Comparison of ENCODE assay signal across 14 cellular contexts in the genomic region with DNA sequence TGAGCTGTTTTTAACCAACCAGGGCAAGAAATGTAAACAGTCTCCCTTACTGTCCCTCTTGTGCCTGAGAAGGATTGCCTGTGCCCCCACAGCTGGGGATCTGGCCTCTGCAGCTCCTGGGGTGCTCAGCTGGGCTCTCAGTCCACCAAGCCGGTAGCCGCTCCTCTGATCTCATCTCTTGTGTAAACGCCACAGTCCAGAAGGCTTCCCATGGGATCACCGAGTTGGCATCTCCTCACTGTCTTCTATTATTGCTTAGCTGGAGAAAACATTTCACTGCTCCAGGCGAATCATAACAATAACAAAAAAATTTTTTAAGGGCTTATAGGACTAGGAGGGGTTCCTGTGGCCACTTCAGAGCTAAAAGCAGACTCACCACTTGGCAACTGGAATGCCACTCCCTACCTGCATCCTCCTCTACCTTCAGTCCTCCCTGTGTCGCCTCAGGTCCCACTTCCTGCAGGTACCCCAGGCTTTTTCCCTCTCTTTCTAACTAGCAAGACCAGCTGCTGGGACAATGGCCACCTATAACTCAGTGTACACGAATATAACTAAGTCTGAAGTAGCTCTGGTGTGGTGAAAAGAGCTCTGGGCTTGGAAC.
DNase-seq lines count a peak whose midpoint lies in the region; ATAC-seq and TF ChIP-seq lines count a peak whose summit lies in the region.
"Had no signal": no experiment of that assay in that cellular context is flagged by ENCODE, and none has a peak within 500 bp of the region (broad histone marks: within the 10 kb centered on the region; RNA-seq: fewer than 3 reads in every experiment).

No MANE protein-coding gene starts in this region.

- 53% methylated on average over 7 of the region's 7 CpGs for WGBS in prostate gland

- ATAC-seq in GM19035 (IDR thresholded peaks at IDR 0.05; ENCODE audit: unreplicated experiment) (no peak), left lobe of liver (no peak)

- no peaks in the 10 kb centered on the region for H3K9me3 ChIP-seq in prostate gland
- H3K9me3 ChIP-seq: HAP-1 had no signal

- TF ChIP-seq POLR2A in prostate gland (IDR thresholded peaks at IDR 0.05) = no peak

- H3K27me3 ChIP-seq in prostate gland (replicated peaks; ENCODE audit: insufficient read depth) = no peaks in the 10 kb centered on the region

- H3K4me3 ChIP-seq in cardiac fibroblast (replicated peaks in 1 of 2; ENCODE audit: low read depth in 2 of 2, low read length in 2 of 2) (no peak overlapping the region), prostate gland (no peak overlapping the region)
- H3K4me3 ChIP-seq: HAP-1 had no signal

- no peak for TF ChIP-seq CTCF in cardiac fibroblast (IDR thresholded peaks at IDR 0.05; ENCODE audit: low read depth, low read length)
- TF ChIP-seq CTCF in prostate gland (IDR thresholded peaks at IDR 0.05) = no peak

- DNase-seq in DMS79 treated with DMSO at 0.1 percent for 48 hours (lab: John Stamatoyannopoulos, UW) (peak; percentile 35), NCI-H1092 (lab: John Stamatoyannopoulos, UW) (peak; percentile 20), cardiac fibroblast (ENCODE audit: low read depth in 2 of 2) (peak; percentile 51 to 63), mucosa of gallbladder (ENCODE audit: low spot score) (peak; percentile 48), prostate gland (ENCODE audit: low spot score) (no peak), left lobe of liver (ENCODE audit: low spot score) (no peak)
- DNase-seq: activated CD4-positive, alpha-beta memory T cell treated with anti-CD3 and anti-CD28 coated beads, Interleukin-2, amount 10 ng/mL, durations not matched to agents 7 days and 5 days; activated naive CD8-positive, alpha-beta T cell treated with anti-CD3 and anti-CD28 coated beads, Interleukin-2, amount 10 ng/mL, durations not matched to agents 7 days and 5 days; NCI-H2171; NCI-H82; nephron progenitor cell; SW 1271 had no signal

- no peaks in the 10 kb centered on the region for H3K36me3 ChIP-seq in prostate gland
- H3K36me3 ChIP-seq: HAP-1 had no signal

- H3K4me1 ChIP-seq in prostate gland (replicated peaks) = peaks cover 16% of the 10 kb centered on the region
- H3K4me1 ChIP-seq: HAP-1 had no signal

- H3K27ac ChIP-seq in prostate gland = no peak overlapping the region

- intact Hi-C loops in prostate gland (cut with DNase I) = no loop called here

Comparison
In these comparisons a context has a peak if more than half of its experiments do, and no peak if none do; other contexts are left out.
1. DNase-seq: peak in DMS79 treated with DMSO at 0.1 percent for 48 hours (single experiment), NCI-H1092 (single experiment), cardiac fibroblast (2 of 2) and mucosa of gallbladder (single experiment); none in prostate gland (single experiment) and left lobe of liver (single experiment).